ENCODE assay signal across 28 cellular contexts in genomic region chr20:38999965-39000910, GRCh38.
"Had no signal": no experiment of that assay in that cellular context is flagged by ENCODE, and none has a peak within 500 bp of the region (broad histone marks: within the 10 kb centered on the region; RNA-seq: fewer than 3 reads in every experiment).

No MANE protein-coding gene starts in this region.

- H3K27me3 ChIP-seq: brain microvascular endothelial cell, dorsolateral prefrontal cortex had no signal

- H3K4me3 ChIP-seq: coronary artery, dorsolateral prefrontal cortex had no signal

- H3K27ac Mint-ChIP-seq: activated B cell treated with CpG ODN at 0.5 μM for 24 hours; dendritic cell treated with granulocyte-macrophage colony-stimulating factor and Interleukin-4, amounts not matched to agents 40 ng/mL and 50 ng/mL, for 4 days; endodermal cell had no signal

- H3K4me1 Mint-ChIP-seq: endodermal cell had no signal

- H3K4me3 Mint-ChIP-seq: activated B cell treated with CpG ODN at 0.5 μM for 24 hours; activated CD8-positive, alpha-beta T cell treated with anti-CD3 and anti-CD28 coated beads for 36 hours; activated naive CD8-positive, alpha-beta T cell; activated T-cell treated with anti-CD3 and anti-CD28 coated beads, Interleukin-2, amount 50 U/mL, for 24 hours; central memory CD8-positive, alpha-beta T cell; dendritic cell treated with granulocyte-macrophage colony-stimulating factor and Interleukin-4, amounts not matched to agents 40 ng/mL and 50 ng/mL, for 4 days; endodermal cell had no signal

- H3K27me3 Mint-ChIP-seq: activated B cell treated with CpG ODN at 0.5 μM for 24 hours; activated CD8-positive, alpha-beta T cell treated with anti-CD3 and anti-CD28 coated beads for 36 hours; activated naive CD8-positive, alpha-beta T cell; activated T-cell treated with anti-CD3 and anti-CD28 coated beads, Interleukin-2, amount 50 U/mL, for 24 hours; central memory CD8-positive, alpha-beta T cell; dendritic cell treated with granulocyte-macrophage colony-stimulating factor and Interleukin-4, amounts not matched to agents 40 ng/mL and 50 ng/mL, for 4 days had no signal

- ATAC-seq: activated CD4-positive, CD25-positive, alpha-beta regulatory T cell treated with anti-CD3 and anti-CD28 coated beads, Interleukin-2, amount 50 U/mL, for 24 hours; activated CD8-positive, alpha-beta T cell treated with anti-CD3 and anti-CD28 coated beads for 36 hours; activated T-cell treated with anti-CD3 and anti-CD28 coated beads, Interleukin-2, amount 50 U/mL, for 72 hours; esophagus mucosa had no signal

- DNase-seq: activated B cell treated with CpG ODN at 0.5 μM for 24 hours; activated CD4-positive, alpha-beta T cell treated with anti-CD3 and anti-CD28 coated beads for 48 hours; activated CD4-positive, alpha-beta T cell treated with anti-CD3 and anti-CD28 coated beads, Interleukin-2, amount 50 U/mL, for 1 hour; activated CD4-positive, alpha-beta T cell treated with anti-CD3 and anti-CD28 coated beads, Interleukin-2, amount 50 U/mL, for 48 hours; activated CD8-positive, alpha-beta memory T cell treated with anti-CD3 and anti-CD28 coated beads for 24 hours; activated CD8-positive, alpha-beta memory T cell treated with anti-CD3 and anti-CD28 coated beads, Interleukin-2, amount 50 U/mL, for 4 hours; activated effector memory CD4-positive, alpha-beta T cell treated with Interleukin-2 at 50 U/mL for 16 hours; activated gamma-delta T cell treated with Interleukin-2 at 50 U/mL for 16 hours; activated naive CD4-positive, alpha-beta T cell treated with anti-CD3 and anti-CD28 coated beads, Interleukin-2, amount 50 U/mL, for 16 hours; activated naive CD4-positive, alpha-beta T cell treated with Interleukin-2 at 50 U/mL for 16 hours; activated T-cell treated with anti-CD3 and anti-CD28 coated beads for 4 hours; activated T-cell treated with anti-CD3 and anti-CD28 coated beads, Interleukin-2, amount 50 U/mL, for 24 hours; activated T-cell treated with anti-CD3 and anti-CD28 coated beads, Interleukin-2, amount 50 U/mL, for 72 hours; amniotic stem cell; anterior cingulate cortex; brain microvascular endothelial cell; dorsolateral prefrontal cortex; effector memory CD4-positive, alpha-beta T cell; endodermal cell; foreskin fibroblast; head of caudate nucleus had no signal

- H3K9me3 Mint-ChIP-seq: activated B cell treated with CpG ODN at 0.5 μM for 24 hours; activated CD8-positive, alpha-beta T cell treated with anti-CD3 and anti-CD28 coated beads for 36 hours; activated T-cell treated with anti-CD3 and anti-CD28 coated beads, Interleukin-2, amount 50 U/mL, for 24 hours; activated T-cell treated with anti-CD3 and anti-CD28 coated beads, Interleukin-2, amount 50 U/mL, for 72 hours; central memory CD8-positive, alpha-beta T cell; dendritic cell treated with granulocyte-macrophage colony-stimulating factor and Interleukin-4, amounts not matched to agents 40 ng/mL and 50 ng/mL, for 4 days; endodermal cell had no signal

- H3K27ac ChIP-seq: brain microvascular endothelial cell, coronary artery, dorsolateral prefrontal cortex had no signal
